In genomic region chr3:195020921-195021320, GRCh38 we compare ENCODE assay signal across 14 cellular contexts.
"Had no signal": no experiment of that assay in that cellular context is flagged by ENCODE, and none has a peak within 500 bp of the region (broad histone marks: within the 10 kb centered on the region; RNA-seq: fewer than 3 reads in every experiment).

No MANE protein-coding gene starts in this region.

- H3K27ac ChIP-seq: ascending aorta, ovary, SJSA1 had no signal

- H3K36me3 ChIP-seq: ascending aorta, ovary, SJSA1, tibial nerve had no signal

- H3K27ac Mint-ChIP-seq: activated CD8-positive, alpha-beta memory T cell treated with anti-CD3 and anti-CD28 coated beads, Interleukin-2, amount 10 ng/mL, durations not matched to agents 7 days and 5 days; stimulated activated memory B cell treated with anti-CD40 and anti-IgM and Interleukin-4, amounts not matched to agents 10 μg/mL and 1 μg/mL and 100 μg/mL, for 72 hours had no signal

- H3K36me3 Mint-ChIP-seq: activated CD8-positive, alpha-beta memory T cell treated with anti-CD3 and anti-CD28 coated beads, Interleukin-2, amount 10 ng/mL, durations not matched to agents 7 days and 5 days; stimulated activated memory B cell treated with anti-CD40 and anti-IgM and Interleukin-4, amounts not matched to agents 10 μg/mL and 1 μg/mL and 100 μg/mL, for 72 hours had no signal

- H3K27me3 ChIP-seq: ascending aorta, ovary had no signal

- DNase-seq: activated CD4-positive, alpha-beta T cell treated with anti-CD3 and anti-CD28 coated beads, Interleukin-2, amount 50 U/mL, for 4 hours; activated CD4-positive, CD25-positive, alpha-beta regulatory T cell treated with anti-CD3 and anti-CD28 coated beads, Interleukin-2, amount 50 U/mL, for 72 hours; activated CD8-positive, alpha-beta memory T cell treated with anti-CD3 and anti-CD28 coated beads, Interleukin-2, amount 10 ng/mL, durations not matched to agents 7 days and 5 days; activated T-cell treated with anti-CD3 and anti-CD28 coated beads, Interleukin-2, amount 50 U/mL, for 4 hours; effector CD8-positive, alpha-beta T cell; erythroblast; ovary; stimulated activated CD4-positive, alpha-beta T cell treated with anti-CD3 and anti-CD28 coated beads, Interleukin-1b, Interleukin-23, amount 100 ng/mL, for 48 hours; SW 1271 had no signal

- H3K9me3 ChIP-seq: ascending aorta, ovary, SJSA1 had no signal

- H3K4me3 Mint-ChIP-seq: activated CD8-positive, alpha-beta memory T cell treated with anti-CD3 and anti-CD28 coated beads, Interleukin-2, amount 10 ng/mL, durations not matched to agents 7 days and 5 days; activated T-cell treated with anti-CD3 and anti-CD28 coated beads, Interleukin-2, amount 50 U/mL, for 4 hours; stimulated activated memory B cell treated with anti-CD40 and anti-IgM and Interleukin-4, amounts not matched to agents 10 μg/mL and 1 μg/mL and 100 μg/mL, for 72 hours had no signal

- H3K4me1 ChIP-seq: ascending aorta, SJSA1, tibial nerve had no signal

- ATAC-seq: activated CD8-positive, alpha-beta memory T cell treated with anti-CD3 and anti-CD28 coated beads, Interleukin-2, amount 10 ng/mL, durations not matched to agents 7 days and 5 days; activated T-cell treated with anti-CD3 and anti-CD28 coated beads, Interleukin-2, amount 50 U/mL, for 4 hours; stimulated activated memory B cell treated with anti-CD40 and anti-IgM and Interleukin-4, amounts not matched to agents 10 μg/mL and 1 μg/mL and 100 μg/mL, for 72 hours had no signal

- H3K4me3 ChIP-seq: ascending aorta, ovary, SJSA1, smooth muscle cell, tibial nerve had no signal

- H3K9me3 Mint-ChIP-seq: activated T-cell treated with anti-CD3 and anti-CD28 coated beads, Interleukin-2, amount 50 U/mL, for 4 hours had no signal
